20 cellular contexts compared by ENCODE assay signal in genomic region chr6:138300469-138300868, GRCh38.
DNase-seq lines count a peak whose midpoint lies in the region; ATAC-seq, FAIRE-seq and TF ChIP-seq lines count a peak whose summit lies in the region.
"Had no signal": no experiment of that assay in that cellular context is flagged by ENCODE, and none has a peak within 500 bp of the region (broad histone marks: within the 10 kb centered on the region; RNA-seq: fewer than 3 reads in every experiment).

No MANE protein-coding gene starts in this region.

- TF ChIP-seq EP300 in HepG2 (IDR thresholded peaks at IDR 0.05; ENCODE audit: low read depth in 2 of 2, low read length in 2 of 2) (no peak), HepG2 (CRISPR knock-in tag; IDR thresholded peaks at IDR 0.05; ENCODE audit: borderline replicate concordance) (no peak), K562 (IDR thresholded peaks at IDR 0.05; ENCODE audit: low read length) (no peak)

- no peak overlapping the region for H3K9ac ChIP-seq in HepG2 (ENCODE audit: insufficient read depth, low read depth, low read length)
- H3K9ac ChIP-seq in K562 (ENCODE audit: insufficient read depth in 1 of 2, low read depth in 2 of 2, low read length in 2 of 2), result no peak overlapping the region
- no peak overlapping the region for H3K9ac ChIP-seq in Karpas-422 (ENCODE audit: low read length)
- H3K9ac ChIP-seq: BLaER1 treated with 17β-estradiol and CSF1 and Interleukin-3, amounts not matched to agents 10 nM and 100 nM had no signal

- TF ChIP-seq RAD21 in HepG2 (CRISPR knock-in tag; IDR thresholded peaks at IDR 0.05), result no peak
- TF ChIP-seq RAD21 in K562 (CRISPR knock-in tag; conservative IDR thresholded peaks at IDR 0.05 in 1 of 2, IDR thresholded peaks at IDR 0.05 in 1 of 2), result no peak

- H3K9me3 ChIP-seq in HepG2 (ENCODE audit: low read length) (no peaks in the 10 kb centered on the region), right lobe of liver (no peaks in the 10 kb centered on the region), K562 (replicated peaks; ENCODE audit: control insufficient read depth, insufficient read depth, low read depth, low read length) (no peaks in the 10 kb centered on the region), esophagus squamous epithelium (no peaks in the 10 kb centered on the region), Karpas-422 (ENCODE audit: low read length) (no peaks in the 10 kb centered on the region)
- H3K9me3 ChIP-seq: BLaER1 treated with 17β-estradiol and CSF1 and Interleukin-3, amounts not matched to agents 10 nM and 100 nM; Caco-2 had no signal

- H3K79me2 ChIP-seq in HepG2 (ENCODE audit: insufficient read depth, low read length) (no peaks in the 10 kb centered on the region), K562 (ENCODE audit: control insufficient read depth, insufficient read depth, low read length) (no peaks in the 10 kb centered on the region), Karpas-422 (ENCODE audit: low read length) (no peaks in the 10 kb centered on the region)

- no peak for TF ChIP-seq CTCF in HepG2 (CRISPR knock-in tag; IDR thresholded peaks at IDR 0.05)
- no peak for TF ChIP-seq CTCF in right lobe of liver (IDR thresholded peaks at IDR 0.05)
- no peak for TF ChIP-seq CTCF in K562 (IDR thresholded peaks at IDR 0.05 in 2 of 3, conservative IDR thresholded peaks at IDR 0.05 in 1 of 3; ENCODE audit: insufficient read depth in 2 of 3, low read depth in 1 of 3, low read length in 3 of 3)
- TF ChIP-seq CTCF in esophagus squamous epithelium (IDR thresholded peaks at IDR 0.05), result no peak

- H3K27ac ChIP-seq in HepG2 (ENCODE audit: extremely low read length, insufficient read depth, low read length), result no peak overlapping the region
- H3K27ac ChIP-seq in right lobe of liver, result no peak overlapping the region
- no peak overlapping the region for H3K27ac ChIP-seq in K562 (ENCODE audit: extremely low read depth, low read depth, low read length)
- H3K27ac ChIP-seq in esophagus squamous epithelium, result no peak overlapping the region
- H3K27ac ChIP-seq in Karpas-422 (ENCODE audit: low read length), result no peak overlapping the region
- H3K27ac ChIP-seq: BLaER1 treated with 17β-estradiol and CSF1 and Interleukin-3, amounts not matched to agents 10 nM and 100 nM; C4-2B had no signal

- H3K4me3 ChIP-seq in HepG2 (replicated peaks in 1 of 3; ENCODE audit: insufficient read depth in 1 of 3, low read depth in 2 of 3, low read length in 3 of 3) (no peak overlapping the region), right lobe of liver (no peak overlapping the region), K562 (no peak overlapping the region), esophagus squamous epithelium (no peak overlapping the region), Karpas-422 (ENCODE audit: low read length) (no peak overlapping the region)
- H3K4me3 ChIP-seq: BLaER1 treated with 17β-estradiol and CSF1 and Interleukin-3, amounts not matched to agents 10 nM and 100 nM had no signal

- H3K27me3 ChIP-seq in HepG2 (ENCODE audit: control insufficient read depth in 1 of 2, insufficient read depth in 2 of 2, low read length in 2 of 2) (no peaks in the 10 kb centered on the region), right lobe of liver (no peaks in the 10 kb centered on the region), K562 (ENCODE audit: control insufficient read depth in 2 of 2, insufficient read depth in 2 of 2, low read length in 2 of 2) (peaks cover 11 to 24% of the 10 kb centered on the region in 2 experiments; a peak in 4 of 5 replicates), esophagus squamous epithelium (no peaks in the 10 kb centered on the region), Karpas-422 (ENCODE audit: low read length) (no peaks in the 10 kb centered on the region)
- H3K27me3 ChIP-seq: BLaER1 treated with 17β-estradiol and CSF1 and Interleukin-3, amounts not matched to agents 10 nM and 100 nM had no signal

- FAIRE-seq in HepG2 (lab: Jason Lieb, UNC), result no peak
- FAIRE-seq in K562 (lab: Jason Lieb, UNC), result no peak
- FAIRE-seq: G401.6, GM12891, GM19239 had no signal

- H3K4me1 ChIP-seq in HepG2 (ENCODE audit: insufficient read depth, low read length) (peaks cover 20% of the 10 kb centered on the region), right lobe of liver (no peaks in the 10 kb centered on the region), K562 (replicated peaks in 1 of 2; ENCODE audit: control insufficient read depth in 2 of 2, insufficient read depth in 2 of 2, low read length in 2 of 2) (no peaks in the 10 kb centered on the region), esophagus squamous epithelium (peaks cover 0 to 15% (median 0%) of the 10 kb centered on the region in 3 donors), Karpas-422 (ENCODE audit: low read length) (no peaks in the 10 kb centered on the region)
- H3K4me1 ChIP-seq: BLaER1 treated with 17β-estradiol and CSF1 and Interleukin-3, amounts not matched to agents 10 nM and 100 nM; Caco-2 had no signal

- H4K20me1 ChIP-seq in HepG2 (ENCODE audit: insufficient read depth, low read length) (no peaks in the 10 kb centered on the region), K562 (replicated peaks; ENCODE audit: control insufficient read depth, insufficient read depth, low read length) (no peaks in the 10 kb centered on the region), Karpas-422 (ENCODE audit: insufficient read depth, low read depth, low read length) (no peaks in the 10 kb centered on the region)
- H4K20me1 ChIP-seq: BLaER1 treated with 17β-estradiol and CSF1 and Interleukin-3, amounts not matched to agents 10 nM and 100 nM had no signal

- H3K9me2 ChIP-seq in Karpas-422 (replicated peaks; ENCODE audit: insufficient read depth, low read length), result no peaks in the 10 kb centered on the region

- H3K36me3 ChIP-seq in HepG2 (replicated peaks in 1 of 2; ENCODE audit: control insufficient read depth in 1 of 2, insufficient read depth in 2 of 2, low read length in 2 of 2) (no peaks in the 10 kb centered on the region), right lobe of liver (no peaks in the 10 kb centered on the region), K562 (ENCODE audit: control insufficient read depth, insufficient read depth, low read length) (no peaks in the 10 kb centered on the region), esophagus squamous epithelium (no peaks in the 10 kb centered on the region), Karpas-422 (ENCODE audit: insufficient read depth, low read length) (no peaks in the 10 kb centered on the region)
- H3K36me3 ChIP-seq: BLaER1 treated with 17β-estradiol and CSF1 and Interleukin-3, amounts not matched to agents 10 nM and 100 nM had no signal

- in situ Hi-C loops in HepG2 (cut with HindIII; ENCODE audit: extremely low pct_ligation_motif_present, low pct_unique_long_range_greater_than_20kb) (no loop called here), K562 (cut with MboI) (no loop called here)

- no peak overlapping the region for H3K4me2 ChIP-seq in HepG2 (ENCODE audit: low read depth, low read length)
- no peak overlapping the region for H3K4me2 ChIP-seq in K562 (ENCODE audit: insufficient read depth, low read length)
- no peak overlapping the region for H3K4me2 ChIP-seq in Karpas-422 (ENCODE audit: low read depth, low read length, poor library complexity, severe bottlenecking)
- H3K4me2 ChIP-seq: BLaER1 treated with 17β-estradiol and CSF1 and Interleukin-3, amounts not matched to agents 10 nM and 100 nM had no signal

- ATAC-seq in HepG2 (no peak), right lobe of liver (no peak), K562 (no peak)
- ATAC-seq: CD8-positive, alpha-beta T cell had no signal

- no TSS peak for BruUV-seq in HepG2 (replicated peaks; lab: Mats Ljungman, UMichigan)
- BruUV-seq in K562 (replicated peaks; lab: Mats Ljungman, UMichigan), result no TSS peak

- no peak for TF ChIP-seq POLR2A in HepG2 (IDR thresholded peaks at IDR 0.05; ENCODE audit: insufficient read depth in 1 of 2, low read depth in 2 of 2, low read length in 2 of 2)
- TF ChIP-seq POLR2A in right lobe of liver (IDR thresholded peaks at IDR 0.05), result no peak
- no peak for TF ChIP-seq POLR2A in K562 (conservative IDR thresholded peaks at IDR 0.05)
- TF ChIP-seq POLR2A in esophagus squamous epithelium (IDR thresholded peaks at IDR 0.05), result no peak

- no peaks in the 10 kb centered on the region for H3K9me1 ChIP-seq in K562 (ENCODE audit: control insufficient read depth, insufficient read depth, low read length)

- H2AFZ ChIP-seq in HepG2 (ENCODE audit: low read length) (no peak overlapping the region), K562 (ENCODE audit: low read depth, low read length) (no peak overlapping the region), Karpas-422 (ENCODE audit: low read length) (no peak overlapping the region)

- POLR2A ChIA-PET in HepG2 (lab: Yijun Ruan, JAX), result no interaction called here
- POLR2A ChIA-PET in HEK293T (lab: Yijun Ruan, JAX), result no interaction called here
- POLR2A ChIA-PET in K562 (lab: Yijun Ruan, JAX), result no interaction called here

- intact Hi-C loops in HepG2 (cut with micrococcal nuclease; ENCODE audit: unreplicated experiment), result no loop called here
- intact Hi-C loops in right lobe of liver (cut with DNase I), result no loop called here
- intact Hi-C loops in K562 (cut with micrococcal nuclease), result no loop called here
- intact Hi-C loops in esophagus squamous epithelium (cut with DNase I), result no loop called here

- CTCF ChIA-PET in HepG2 (lab: Yijun Ruan, JAX; ENCODE audit: low intra/inter-chr PET ratio, low total read pairs), result no interaction called here
- CTCF ChIA-PET in HEK293T (lab: Yijun Ruan, JAX), result no interaction called here
- CTCF ChIA-PET in K562 (lab: Yijun Ruan, JAX; ENCODE audit: low intra/inter-chr PET ratio), result no interaction called here

- DNase-seq in HepG2 (ENCODE audit: low spot score) (no peak), right lobe of liver (no peak), HEK293T (ENCODE audit: extremely low spot score) (no peak), K562 (ENCODE audit: extremely low read depth in 1 of 4, low spot score in 3 of 4) (no peak), esophagus squamous epithelium (lab: John Stamatoyannopoulos, UW) (no peak), pons (ENCODE audit: low spot score) (no peak), Karpas-422 (no peak)
- DNase-seq: 8988T; AML-193; Caco-2; Calu3; CD4-positive, alpha-beta T cell; CD8-positive, alpha-beta T cell; DMS79 treated with DMSO at 0.1 percent for 48 hours; GF-D8 had no signal

- 72% methylated on average over 4 of the region's 4 CpGs for WGBS in HepG2 (ENCODE audit: low lambda C conversion rate)
- 65% methylated on average over 4 of the region's 4 CpGs for WGBS in right lobe of liver (ENCODE audit: insufficient coverage, low coverage, low lambda C conversion rate, missing lambda C conversion rate)
- WGBS in K562 (ENCODE audit: insufficient coverage, low coverage, missing lambda C conversion rate), result 0% methylated on average over 4 of the region's 4 CpGs
- WGBS in esophagus squamous epithelium, 2 donors, result 88 to 89% methylated on average over 4 of the region's 4 CpGs

TF ChIP-seq in HepG2, 621 proteins besides CTCF, POLR2A, EP300 and RAD21 (continues in another document):
- TF ChIP-seq BHLHE40 (IDR thresholded peaks at IDR 0.05; ENCODE audit: low read length) (no peak), SAFB2 (CRISPR knock-in tag; IDR thresholded peaks at IDR 0.05; ENCODE audit: borderline replicate concordance, low read depth) (no peak)

TF ChIP-seq in HEK293T, 16 proteins besides CTCF, POLR2A, EP300 and RAD21 (continues in another document):
- no peak for TF ChIP-seq TARDBP (IDR thresholded peaks at IDR 0.05)
- no peak for TF ChIP-seq FOXA1 (IDR thresholded peaks at IDR 0.05)

TF ChIP-seq in K562, 482 proteins besides CTCF, POLR2A, EP300 and RAD21 (continues in another document):
- no peak for TF ChIP-seq DNMT1 (IDR thresholded peaks at IDR 0.05)
- no peak for TF ChIP-seq ZNF444 (CRISPR knock-in tag; IDR thresholded peaks at IDR 0.05)

Comparison
In these comparisons a context has a peak if more than half of its experiments do, and no peak if none do; other contexts are left out.
1. Of the 241 proteins assayed by ChIP-seq in both HepG2 and K562: peak only in HepG2: MAFF; only in K562: MAFG; in both: MAFK; in neither: 237; mixed calls (peak in some experiments, not most) for 1.